ENCODE assay signal across 1 cellular context in genomic region chr1:182615468-182616129, GRCh38.
TF ChIP-seq lines count a peak whose summit lies in the region.

No MANE protein-coding gene starts in this region.

TF ChIP-seq in K562, 482 proteins besides CTCF, POLR2A, EP300 and RAD21:
- no peak for TF ChIP-seq ZNF197 (CRISPR knock-in tag; IDR thresholded peaks at IDR 0.05; ENCODE audit: low read depth)
- TF ChIP-seq NR2C2 (CRISPR knock-in tag; IDR thresholded peaks at IDR 0.05): no peak
- TF ChIP-seq NR2C2 (tag; IDR thresholded peaks at IDR 0.05): 0 out of 2 replicates have a peak, but pooled peaks have one; percentile 25
- TF ChIP-seq ZNF263 (CRISPR knock-in tag; IDR thresholded peaks at IDR 0.05; ENCODE audit: borderline replicate concordance): no peak
- 0 out of 2 replicates have a peak, but pooled peaks have one; percentile 47 for TF ChIP-seq EZH2 (IDR thresholded peaks at IDR 0.05; ENCODE audit: borderline replicate concordance, low read depth, low read length)
- no peak for TF ChIP-seq SAP30 (IDR thresholded peaks at IDR 0.05; ENCODE audit: borderline replicate concordance, insufficient read depth, low read depth, low read length, poor library complexity, severe bottlenecking)
- 0 out of 2 replicates have a peak, but pooled peaks have one; percentile 11 for TF ChIP-seq ELF1 (tag; IDR thresholded peaks at IDR 0.05)
- peak; percentile 38 for TF ChIP-seq CBX8 (IDR thresholded peaks at IDR 0.05; ENCODE audit: borderline replicate concordance, extremely low read depth, low read depth, low read length, poor library complexity, severe bottlenecking)
